8 cellular contexts compared by ENCODE assay signal in the genomic region with DNA sequence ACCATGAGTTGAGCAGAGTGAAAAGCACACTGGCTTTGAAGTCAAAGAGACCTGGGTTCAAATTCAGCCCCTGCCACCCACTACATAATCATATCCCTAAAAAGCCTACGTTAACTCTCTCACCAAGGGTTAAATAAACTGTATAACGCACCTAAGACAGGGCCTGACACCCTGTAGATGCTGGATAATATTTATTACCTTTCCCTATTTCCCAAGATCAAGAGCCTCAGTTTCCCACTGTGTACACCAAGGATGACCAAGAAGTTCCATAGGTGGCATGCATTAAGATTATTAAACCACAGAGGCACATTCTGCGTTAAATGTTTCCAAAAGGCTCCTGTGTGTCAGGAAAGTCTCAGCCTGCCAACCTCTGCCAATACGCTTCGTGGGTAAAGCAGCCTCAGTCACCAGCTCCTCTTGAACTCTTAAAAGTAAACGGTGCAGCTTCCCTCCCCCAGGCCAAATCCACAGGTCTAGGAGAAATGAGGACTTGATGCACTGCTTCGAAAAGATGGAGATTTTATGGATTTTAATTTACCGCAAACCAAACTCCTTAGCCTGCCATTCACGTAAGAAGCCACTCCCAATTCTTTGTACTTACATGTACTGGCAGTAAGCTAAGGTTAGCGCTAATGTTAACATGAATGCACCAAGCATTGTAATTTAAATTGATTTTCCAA. TPM values are rescaled to one million over a fixed set of nuclear protein-coding genes. Genes with fewer than 3 reads are reported as not detected.
DNase-seq lines count a peak whose midpoint lies in the region; ATAC-seq, FAIRE-seq and TF ChIP-seq lines count a peak whose summit lies in the region.

No MANE protein-coding gene starts in this region.

- POLR2A ChIA-PET in activated CD4-positive, alpha-beta memory T cell treated with anti-CD3 and anti-CD28 coated beads, Interleukin-2, amount 10 ng/mL, durations not matched to agents 7 days and 5 days (lab: Charles Lee), result interaction anchor here (1.0 to 4.0 kb wide), 8 partner anchors 7 to 65 kb away, joined by 3 to 31 read pairs (median 4); no protein-coding TSS in a partner anchor

- H3K9ac ChIP-seq in kidney (ENCODE audit: low read length in 2 of 2), result peak overlapping the region in 1 of 2 donors; percentile 82

- ATAC-seq in Right ventricle myocardium inferior (no peak), upper lobe of left lung (ENCODE audit: low FRiP score in 2 of 2) (no peak), HG03378 (IDR thresholded peaks at IDR 0.05; ENCODE audit: unreplicated experiment) (no peak)
- no peak for ATAC-seq in activated CD4-positive, CD25-positive, alpha-beta regulatory T cell treated with anti-CD3 and anti-CD28 coated beads, Interleukin-2, amount 50 U/mL, for 24 hours

- H3K9me3 Mint-ChIP-seq in activated CD4-positive, alpha-beta memory T cell treated with anti-CD3 and anti-CD28 coated beads, Interleukin-2, amount 10 ng/mL, durations not matched to agents 7 days and 5 days, result no peaks in the 10 kb centered on the region

- intact Hi-C loops in left ventricle myocardium inferior (cut with micrococcal nuclease) (no loop called here), Right ventricle myocardium inferior (cut with DNase I) (loop anchor here (5.0 kb wide), 2 partner anchors 35 to 40 kb away; no protein-coding TSS in a partner anchor), kidney (cut with DNase I) (no loop called here)

- no peaks in the 10 kb centered on the region for H3K27me3 ChIP-seq in left ventricle myocardium inferior (ENCODE audit: low read depth)
- H3K27me3 ChIP-seq in upper lobe of left lung, result no peaks in the 10 kb centered on the region

- peak overlapping the region; percentile 70 for H3K27ac Mint-ChIP-seq in activated CD4-positive, alpha-beta memory T cell treated with anti-CD3 and anti-CD28 coated beads, Interleukin-2, amount 10 ng/mL, durations not matched to agents 7 days and 5 days

- no peak for DNase-seq in left ventricle myocardium inferior
- DNase-seq in Right ventricle myocardium inferior (ENCODE audit: missing footprints), result no peak
- no peak for DNase-seq in activated CD4-positive, alpha-beta memory T cell treated with anti-CD3 and anti-CD28 coated beads, Interleukin-2, amount 10 ng/mL, durations not matched to agents 7 days and 5 days
- no peak for DNase-seq in kidney
- DNase-seq in upper lobe of left lung, result peak in 1 of 2 donors; percentile 59
- no peak for DNase-seq in iPS-NIHi11 (ENCODE audit: low spot score)

- H3K4me3 ChIP-seq in left ventricle myocardium inferior (peak overlapping the region; percentile 89), kidney (ENCODE audit: low read length in 2 of 2) (peak overlapping the region; percentile 75 to 87), upper lobe of left lung (peak overlapping the region in 3 of 4 donors; percentile 70 to 87 (median 84))

- 34 to 50% methylated on average over 10 of the region's 10 CpGs for WGBS in upper lobe of left lung, 2 donors

- H3K27ac ChIP-seq in left ventricle myocardium inferior (replicated peaks) (peak overlapping the region; percentile 99), kidney (ENCODE audit: low read depth in 2 of 2, low read length in 2 of 2) (peak overlapping the region; percentile 23 to 57), upper lobe of left lung (peak overlapping the region in 3 of 4 donors; percentile 94 to 98 (median 97))

- H3K9me3 ChIP-seq in left ventricle myocardium inferior (replicated peaks) (no peaks in the 10 kb centered on the region), kidney (ENCODE audit: control insufficient read depth in 1 of 2, low read length in 2 of 2) (no peaks in the 10 kb centered on the region), upper lobe of left lung (no peaks in the 10 kb centered on the region)

- H3K4me1 Mint-ChIP-seq in activated CD4-positive, alpha-beta memory T cell treated with anti-CD3 and anti-CD28 coated beads, Interleukin-2, amount 10 ng/mL, durations not matched to agents 7 days and 5 days, result peaks cover 67% of the 10 kb centered on the region

- FAIRE-seq in kidney (lab: Jason Lieb, UNC), result no peak

- no peak for TF ChIP-seq EP300 in upper lobe of left lung (IDR thresholded peaks at IDR 0.05)

- CTCF ChIA-PET in activated CD4-positive, alpha-beta memory T cell treated with anti-CD3 and anti-CD28 coated beads, Interleukin-2, amount 10 ng/mL, durations not matched to agents 7 days and 5 days (lab: Charles Lee), result interaction anchor here (0.9 to 3.4 kb wide), 8 partner anchors 10 to 73 kb away, joined by 3 to 13 read pairs (median 3); no protein-coding TSS in a partner anchor

- peaks cover 15% of the 10 kb centered on the region for H3K36me3 Mint-ChIP-seq in activated CD4-positive, alpha-beta memory T cell treated with anti-CD3 and anti-CD28 coated beads, Interleukin-2, amount 10 ng/mL, durations not matched to agents 7 days and 5 days (ENCODE audit: low read depth)

- no peaks in the 10 kb centered on the region for H3K27me3 Mint-ChIP-seq in activated CD4-positive, alpha-beta memory T cell treated with anti-CD3 and anti-CD28 coated beads, Interleukin-2, amount 10 ng/mL, durations not matched to agents 7 days and 5 days

- TF ChIP-seq POLR2A in upper lobe of left lung (IDR thresholded peaks at IDR 0.05), result no peak

- TF ChIP-seq CTCF in left ventricle myocardium inferior (IDR thresholded peaks at IDR 0.05; ENCODE audit: borderline replicate concordance) (no peak), kidney (IDR thresholded peaks at IDR 0.05; ENCODE audit: borderline replicate concordance, extremely low read depth, insufficient read depth) (no peak), upper lobe of left lung (IDR thresholded peaks at IDR 0.05) (no peak)

- H3K36me3 ChIP-seq in left ventricle myocardium inferior, result no peaks in the 10 kb centered on the region
- no peaks in the 10 kb centered on the region for H3K36me3 ChIP-seq in kidney (ENCODE audit: control insufficient read depth in 1 of 2, insufficient read depth in 2 of 2, low read length in 2 of 2)
- no peaks in the 10 kb centered on the region for H3K36me3 ChIP-seq in upper lobe of left lung

- H3K4me3 Mint-ChIP-seq in activated CD4-positive, alpha-beta memory T cell treated with anti-CD3 and anti-CD28 coated beads, Interleukin-2, amount 10 ng/mL, durations not matched to agents 7 days and 5 days, result peak overlapping the region; percentile 95

- H3K4me1 ChIP-seq in left ventricle myocardium inferior (peaks cover 84% of the 10 kb centered on the region), kidney (ENCODE audit: control insufficient read depth in 1 of 2, insufficient read depth in 1 of 2, low read depth in 1 of 2, low read length in 2 of 2) (peaks cover 5 to 12% of the 10 kb centered on the region in 2 donors), upper lobe of left lung (peaks cover 46 to 84% (median 61%) of the 10 kb centered on the region in 4 donors)

RNA-seq across cellular contexts. Expression of a gene that starts 2.7 kb away (rescaled TPM):
- total RNA-seq in left ventricle myocardium inferior (39.5 TPM), Right ventricle myocardium inferior (34.5 TPM), kidney (49.2 TPM), upper lobe of left lung (10 to 100 TPM; 31.9 to 57.6 (median 41.9) TPM)
- 10 to 100 TPM; 34.9 to 35.6 TPM for total RNA-seq in activated CD4-positive, alpha-beta memory T cell treated with anti-CD3 and anti-CD28 coated beads, Interleukin-2, amount 10 ng/mL, durations not matched to agents 7 days and 5 days
- polyA plus RNA-seq in kidney (ENCODE audit: insufficient read depth, low read depth, low replicate concordance), result 10.1 TPM

Comparison
In these comparisons a context has a peak if more than half of its experiments do, and no peak if none do; other contexts are left out.
1. H3K27ac ChIP-seq: peak in every context shown above with its lines; median percentile 99 in left ventricle myocardium inferior; 97 in upper lobe of left lung; 40 in kidney.